In genomic region chrX:101799387-101799786, GRCh38 we compare ENCODE assay signal across 8 cellular contexts.
DNase-seq lines count a peak whose midpoint lies in the region; ATAC-seq and TF ChIP-seq lines count a peak whose summit lies in the region.

No MANE protein-coding gene starts in this region.

- peak overlapping the region in 1 of 11 experiments; percentile 27; a peak in 1 of 22 replicates for H3K9ac ChIP-seq in BLaER1 treated with 17β-estradiol and CSF1 and Interleukin-3, amounts not matched to agents 10 nM and 100 nM

- H3K27ac ChIP-seq in BLaER1 treated with 17β-estradiol and CSF1 and Interleukin-3, amounts not matched to agents 10 nM and 100 nM, result no peak overlapping the region; a peak in 1 of 22 replicates

- 0 out of 22 replicates have a peak, but pooled peaks cover 0 to 5% (median 0%) of the 10 kb centered on the region in 11 experiments for H3K9me3 ChIP-seq in BLaER1 treated with 17β-estradiol and CSF1 and Interleukin-3, amounts not matched to agents 10 nM and 100 nM (replicated peaks in 1 of 11)

- ATAC-seq in GM19328 (IDR thresholded peaks at IDR 0.05; ENCODE audit: unreplicated experiment), result peak; percentile 99
- ATAC-seq in HG03439 (IDR thresholded peaks at IDR 0.05; ENCODE audit: unreplicated experiment), result peak; percentile 99

- peak; percentile 93 for DNase-seq in NCI-H460 (ENCODE audit: extremely low read depth, low read depth)
- peak; percentile 34 for DNase-seq in activated CD4-positive, alpha-beta T cell treated with anti-CD3 and anti-CD28 coated beads for 1 hour
- peak; percentile 88 for DNase-seq in cerebellar cortex (ENCODE audit: low spot score)
- DNase-seq in kidney epithelial cell (ENCODE audit: low read depth), result peak; percentile 43
- DNase-seq in stimulated activated CD4-positive, alpha-beta T cell treated with anti-CD3 and anti-CD28 coated beads, Interleukin-2, amount 100 ng/mL, for 4 hours (ENCODE audit: low read depth), result peak; percentile 64

- H3K4me1 ChIP-seq in BLaER1 treated with 17β-estradiol and CSF1 and Interleukin-3, amounts not matched to agents 10 nM and 100 nM, result no peaks in the 10 kb centered on the region

- H3K27me3 ChIP-seq in BLaER1 treated with 17β-estradiol and CSF1 and Interleukin-3, amounts not matched to agents 10 nM and 100 nM, result no peaks in the 10 kb centered on the region
- no peaks in the 10 kb centered on the region for H3K27me3 ChIP-seq in kidney epithelial cell (ENCODE audit: control insufficient read depth, insufficient read depth, low read length)

- peak; percentile 55 for TF ChIP-seq CTCF in kidney epithelial cell (IDR thresholded peaks at IDR 0.05; ENCODE audit: insufficient read depth, low read length, poor library complexity, severe bottlenecking)

- no peaks in the 10 kb centered on the region for H3K36me3 ChIP-seq in BLaER1 treated with 17β-estradiol and CSF1 and Interleukin-3, amounts not matched to agents 10 nM and 100 nM
- H3K36me3 ChIP-seq in kidney epithelial cell (ENCODE audit: control insufficient read depth, insufficient read depth, low read length), result no peaks in the 10 kb centered on the region

- H3K4me3 ChIP-seq in BLaER1 treated with 17β-estradiol and CSF1 and Interleukin-3, amounts not matched to agents 10 nM and 100 nM, result peak overlapping the region in 2 of 10 experiments; percentile 19 to 25; a peak in 5 of 20 replicates
- H3K4me3 ChIP-seq in kidney epithelial cell (ENCODE audit: low read depth, low read length), result peak overlapping the region; percentile 11

- H3K4me2 ChIP-seq in BLaER1 treated with 17β-estradiol and CSF1 and Interleukin-3, amounts not matched to agents 10 nM and 100 nM, result peak overlapping the region in 8 of 11 experiments; percentile 2 to 54 (median 46); a peak in 8 of 22 replicates

- H4K20me1 ChIP-seq in BLaER1 treated with 17β-estradiol and CSF1 and Interleukin-3, amounts not matched to agents 10 nM and 100 nM, result no peaks in the 10 kb centered on the region

Comparison
In these comparisons a context has a peak if more than half of its experiments do, and no peak if none do; other contexts are left out.
1. DNase-seq: peak in every context shown above with its lines; median percentile 93 in NCI-H460; 88 in cerebellar cortex; 64 in stimulated activated CD4-positive, alpha-beta T cell treated with anti-CD3 and anti-CD28 coated beads, Interleukin-2, amount 100 ng/mL, for 4 hours; 43 in kidney epithelial cell; 34 in activated CD4-positive, alpha-beta T cell treated with anti-CD3 and anti-CD28 coated beads for 1 hour.